1 cellular context compared by ENCODE assay signal in the genomic region with DNA sequence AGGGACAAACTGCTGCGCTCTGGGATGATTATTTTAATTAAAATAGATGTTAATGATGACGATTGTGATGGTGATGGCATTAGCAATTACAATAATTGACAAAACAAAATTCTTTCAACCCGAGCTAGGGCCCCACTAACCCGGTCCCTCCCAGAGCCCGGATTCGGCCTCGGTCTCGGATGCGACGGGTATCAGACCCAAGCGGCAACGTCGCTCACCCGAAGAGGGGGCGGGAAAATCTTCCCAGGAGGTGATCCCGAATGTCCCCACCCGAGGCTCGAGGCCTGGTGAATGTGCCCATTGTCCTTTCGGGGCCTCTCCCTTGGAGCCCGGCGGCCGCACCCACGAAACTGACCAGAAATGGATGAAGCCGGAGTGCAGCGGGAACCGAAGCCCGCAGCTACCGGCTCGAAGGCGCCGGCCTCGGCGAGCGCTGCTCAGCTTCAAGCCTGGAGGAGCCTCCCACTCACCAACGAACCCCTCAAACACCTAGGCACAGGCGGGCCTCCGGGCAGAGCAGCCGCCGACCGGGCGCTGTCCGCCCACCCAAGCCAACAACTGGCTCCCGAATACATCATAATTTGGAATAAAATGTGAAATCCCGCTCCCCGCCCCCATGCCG.
TF ChIP-seq lines count a peak whose summit lies in the region.

No MANE protein-coding gene starts in this region.

TF ChIP-seq in K562, 482 proteins besides CTCF, POLR2A, EP300 and RAD21 (continued from another document and continues in another):
- TF ChIP-seq, protein P1, sequence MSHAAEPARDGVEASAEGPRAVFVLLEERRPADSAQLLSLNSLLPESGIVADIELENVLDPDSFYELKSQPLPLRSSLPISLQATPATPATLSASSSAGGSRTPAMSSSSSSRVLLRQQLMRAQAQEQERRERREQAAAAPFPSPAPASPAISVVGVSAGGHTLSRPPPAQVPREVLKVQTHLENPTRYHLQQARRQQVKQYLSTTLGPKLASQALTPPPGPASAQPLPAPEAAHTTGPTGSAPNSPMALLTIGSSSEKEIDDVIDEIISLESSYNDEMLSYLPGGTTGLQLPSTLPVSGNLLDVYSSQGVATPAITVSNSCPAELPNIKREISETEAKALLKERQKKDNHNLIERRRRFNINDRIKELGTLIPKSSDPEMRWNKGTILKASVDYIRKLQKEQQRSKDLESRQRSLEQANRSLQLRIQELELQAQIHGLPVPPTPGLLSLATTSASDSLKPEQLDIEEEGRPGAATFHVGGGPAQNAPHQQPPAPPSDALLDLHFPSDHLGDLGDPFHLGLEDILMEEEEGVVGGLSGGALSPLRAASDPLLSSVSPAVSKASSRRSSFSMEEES (CRISPR knock-in tag; IDR thresholded peaks at IDR 0.05) = no peak
- no peak for TF ChIP-seq POLR2H (tag; IDR thresholded peaks at IDR 0.05; ENCODE audit: low read depth)
- no peak for TF ChIP-seq KAT8 (IDR thresholded peaks at IDR 0.05; ENCODE audit: low read depth)
- TF ChIP-seq, protein P2, sequence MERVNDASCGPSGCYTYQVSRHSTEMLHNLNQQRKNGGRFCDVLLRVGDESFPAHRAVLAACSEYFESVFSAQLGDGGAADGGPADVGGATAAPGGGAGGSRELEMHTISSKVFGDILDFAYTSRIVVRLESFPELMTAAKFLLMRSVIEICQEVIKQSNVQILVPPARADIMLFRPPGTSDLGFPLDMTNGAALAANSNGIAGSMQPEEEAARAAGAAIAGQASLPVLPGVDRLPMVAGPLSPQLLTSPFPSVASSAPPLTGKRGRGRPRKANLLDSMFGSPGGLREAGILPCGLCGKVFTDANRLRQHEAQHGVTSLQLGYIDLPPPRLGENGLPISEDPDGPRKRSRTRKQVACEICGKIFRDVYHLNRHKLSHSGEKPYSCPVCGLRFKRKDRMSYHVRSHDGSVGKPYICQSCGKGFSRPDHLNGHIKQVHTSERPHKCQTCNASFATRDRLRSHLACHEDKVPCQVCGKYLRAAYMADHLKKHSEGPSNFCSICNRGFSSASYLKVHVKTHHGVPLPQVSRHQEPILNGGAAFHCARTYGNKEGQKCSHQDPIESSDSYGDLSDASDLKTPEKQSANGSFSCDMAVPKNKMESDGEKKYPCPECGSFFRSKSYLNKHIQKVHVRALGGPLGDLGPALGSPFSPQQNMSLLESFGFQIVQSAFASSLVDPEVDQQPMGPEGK (CRISPR knock-in tag; IDR thresholded peaks at IDR 0.05; ENCODE audit: borderline replicate concordance) = no peak
- peak in 1 of 2 experiments; percentile 63; a peak in 1 of 4 replicates for TF ChIP-seq TEAD1 (CRISPR knock-in tag; IDR thresholded peaks at IDR 0.05)
- TF ChIP-seq ZBTB7A (IDR thresholded peaks at IDR 0.05; ENCODE audit: borderline replicate concordance, control insufficient read depth, low read depth, low read length) = peak; percentile 62; the same call in 1 of the 2 replicates
- 0 out of 2 replicates have a peak, but pooled peaks have one; percentile 34 for TF ChIP-seq ZNF431 (CRISPR knock-in tag; IDR thresholded peaks at IDR 0.05)
- peak; percentile 59; the same call in 1 of the 2 replicates for TF ChIP-seq ETV5 (CRISPR knock-in tag; IDR thresholded peaks at IDR 0.05; ENCODE audit: low read depth)
- no peak for TF ChIP-seq HNRNPK (IDR thresholded peaks at IDR 0.05; ENCODE audit: low read depth, low read length, poor library complexity, severe bottlenecking)
- TF ChIP-seq PHB (CRISPR knock-in tag; IDR thresholded peaks at IDR 0.05) = peak; percentile 7; the same call in 1 of the 2 replicates
- no peak for TF ChIP-seq GATAD2B (IDR thresholded peaks at IDR 0.05; ENCODE audit: borderline replicate concordance)
- TF ChIP-seq POU5F1 (IDR thresholded peaks at IDR 0.05; ENCODE audit: borderline replicate concordance, low read depth, low read length, partially characterized antibody) = no peak
- TF ChIP-seq MTF1 (CRISPR knock-in tag; IDR thresholded peaks at IDR 0.05; ENCODE audit: borderline replicate concordance) = no peak
- no peak for TF ChIP-seq CBX2 (IDR thresholded peaks at IDR 0.05; ENCODE audit: insufficient read depth, low read length, poor library complexity, severe bottlenecking)
- TF ChIP-seq SREBF1 (IDR thresholded peaks at IDR 0.05; ENCODE audit: borderline replicate concordance, low read depth, low read length) = no peak
- TF ChIP-seq FIP1L1 (IDR thresholded peaks at IDR 0.05; ENCODE audit: low read depth, low read length, poor library complexity, severe bottlenecking) = no peak
- TF ChIP-seq RBM22 (IDR thresholded peaks at IDR 0.05; ENCODE audit: low read depth, low read length, poor library complexity, severe bottlenecking) = peak; percentile 69
- TF ChIP-seq, protein P3, sequence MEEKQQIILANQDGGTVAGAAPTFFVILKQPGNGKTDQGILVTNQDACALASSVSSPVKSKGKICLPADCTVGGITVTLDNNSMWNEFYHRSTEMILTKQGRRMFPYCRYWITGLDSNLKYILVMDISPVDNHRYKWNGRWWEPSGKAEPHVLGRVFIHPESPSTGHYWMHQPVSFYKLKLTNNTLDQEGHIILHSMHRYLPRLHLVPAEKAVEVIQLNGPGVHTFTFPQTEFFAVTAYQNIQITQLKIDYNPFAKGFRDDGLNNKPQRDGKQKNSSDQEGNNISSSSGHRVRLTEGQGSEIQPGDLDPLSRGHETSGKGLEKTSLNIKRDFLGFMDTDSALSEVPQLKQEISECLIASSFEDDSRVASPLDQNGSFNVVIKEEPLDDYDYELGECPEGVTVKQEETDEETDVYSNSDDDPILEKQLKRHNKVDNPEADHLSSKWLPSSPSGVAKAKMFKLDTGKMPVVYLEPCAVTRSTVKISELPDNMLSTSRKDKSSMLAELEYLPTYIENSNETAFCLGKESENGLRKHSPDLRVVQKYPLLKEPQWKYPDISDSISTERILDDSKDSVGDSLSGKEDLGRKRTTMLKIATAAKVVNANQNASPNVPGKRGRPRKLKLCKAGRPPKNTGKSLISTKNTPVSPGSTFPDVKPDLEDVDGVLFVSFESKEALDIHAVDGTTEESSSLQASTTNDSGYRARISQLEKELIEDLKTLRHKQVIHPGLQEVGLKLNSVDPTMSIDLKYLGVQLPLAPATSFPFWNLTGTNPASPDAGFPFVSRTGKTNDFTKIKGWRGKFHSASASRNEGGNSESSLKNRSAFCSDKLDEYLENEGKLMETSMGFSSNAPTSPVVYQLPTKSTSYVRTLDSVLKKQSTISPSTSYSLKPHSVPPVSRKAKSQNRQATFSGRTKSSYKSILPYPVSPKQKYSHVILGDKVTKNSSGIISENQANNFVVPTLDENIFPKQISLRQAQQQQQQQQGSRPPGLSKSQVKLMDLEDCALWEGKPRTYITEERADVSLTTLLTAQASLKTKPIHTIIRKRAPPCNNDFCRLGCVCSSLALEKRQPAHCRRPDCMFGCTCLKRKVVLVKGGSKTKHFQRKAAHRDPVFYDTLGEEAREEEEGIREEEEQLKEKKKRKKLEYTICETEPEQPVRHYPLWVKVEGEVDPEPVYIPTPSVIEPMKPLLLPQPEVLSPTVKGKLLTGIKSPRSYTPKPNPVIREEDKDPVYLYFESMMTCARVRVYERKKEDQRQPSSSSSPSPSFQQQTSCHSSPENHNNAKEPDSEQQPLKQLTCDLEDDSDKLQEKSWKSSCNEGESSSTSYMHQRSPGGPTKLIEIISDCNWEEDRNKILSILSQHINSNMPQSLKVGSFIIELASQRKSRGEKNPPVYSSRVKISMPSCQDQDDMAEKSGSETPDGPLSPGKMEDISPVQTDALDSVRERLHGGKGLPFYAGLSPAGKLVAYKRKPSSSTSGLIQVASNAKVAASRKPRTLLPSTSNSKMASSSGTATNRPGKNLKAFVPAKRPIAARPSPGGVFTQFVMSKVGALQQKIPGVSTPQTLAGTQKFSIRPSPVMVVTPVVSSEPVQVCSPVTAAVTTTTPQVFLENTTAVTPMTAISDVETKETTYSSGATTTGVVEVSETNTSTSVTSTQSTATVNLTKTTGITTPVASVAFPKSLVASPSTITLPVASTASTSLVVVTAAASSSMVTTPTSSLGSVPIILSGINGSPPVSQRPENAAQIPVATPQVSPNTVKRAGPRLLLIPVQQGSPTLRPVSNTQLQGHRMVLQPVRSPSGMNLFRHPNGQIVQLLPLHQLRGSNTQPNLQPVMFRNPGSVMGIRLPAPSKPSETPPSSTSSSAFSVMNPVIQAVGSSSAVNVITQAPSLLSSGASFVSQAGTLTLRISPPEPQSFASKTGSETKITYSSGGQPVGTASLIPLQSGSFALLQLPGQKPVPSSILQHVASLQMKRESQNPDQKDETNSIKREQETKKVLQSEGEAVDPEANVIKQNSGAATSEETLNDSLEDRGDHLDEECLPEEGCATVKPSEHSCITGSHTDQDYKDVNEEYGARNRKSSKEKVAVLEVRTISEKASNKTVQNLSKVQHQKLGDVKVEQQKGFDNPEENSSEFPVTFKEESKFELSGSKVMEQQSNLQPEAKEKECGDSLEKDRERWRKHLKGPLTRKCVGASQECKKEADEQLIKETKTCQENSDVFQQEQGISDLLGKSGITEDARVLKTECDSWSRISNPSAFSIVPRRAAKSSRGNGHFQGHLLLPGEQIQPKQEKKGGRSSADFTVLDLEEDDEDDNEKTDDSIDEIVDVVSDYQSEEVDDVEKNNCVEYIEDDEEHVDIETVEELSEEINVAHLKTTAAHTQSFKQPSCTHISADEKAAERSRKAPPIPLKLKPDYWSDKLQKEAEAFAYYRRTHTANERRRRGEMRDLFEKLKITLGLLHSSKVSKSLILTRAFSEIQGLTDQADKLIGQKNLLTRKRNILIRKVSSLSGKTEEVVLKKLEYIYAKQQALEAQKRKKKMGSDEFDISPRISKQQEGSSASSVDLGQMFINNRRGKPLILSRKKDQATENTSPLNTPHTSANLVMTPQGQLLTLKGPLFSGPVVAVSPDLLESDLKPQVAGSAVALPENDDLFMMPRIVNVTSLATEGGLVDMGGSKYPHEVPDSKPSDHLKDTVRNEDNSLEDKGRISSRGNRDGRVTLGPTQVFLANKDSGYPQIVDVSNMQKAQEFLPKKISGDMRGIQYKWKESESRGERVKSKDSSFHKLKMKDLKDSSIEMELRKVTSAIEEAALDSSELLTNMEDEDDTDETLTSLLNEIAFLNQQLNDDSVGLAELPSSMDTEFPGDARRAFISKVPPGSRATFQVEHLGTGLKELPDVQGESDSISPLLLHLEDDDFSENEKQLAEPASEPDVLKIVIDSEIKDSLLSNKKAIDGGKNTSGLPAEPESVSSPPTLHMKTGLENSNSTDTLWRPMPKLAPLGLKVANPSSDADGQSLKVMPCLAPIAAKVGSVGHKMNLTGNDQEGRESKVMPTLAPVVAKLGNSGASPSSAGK (IDR thresholded peaks at IDR 0.05) = peak; percentile 48; the same call in 1 of the 2 replicates
- TF ChIP-seq, protein P4, sequence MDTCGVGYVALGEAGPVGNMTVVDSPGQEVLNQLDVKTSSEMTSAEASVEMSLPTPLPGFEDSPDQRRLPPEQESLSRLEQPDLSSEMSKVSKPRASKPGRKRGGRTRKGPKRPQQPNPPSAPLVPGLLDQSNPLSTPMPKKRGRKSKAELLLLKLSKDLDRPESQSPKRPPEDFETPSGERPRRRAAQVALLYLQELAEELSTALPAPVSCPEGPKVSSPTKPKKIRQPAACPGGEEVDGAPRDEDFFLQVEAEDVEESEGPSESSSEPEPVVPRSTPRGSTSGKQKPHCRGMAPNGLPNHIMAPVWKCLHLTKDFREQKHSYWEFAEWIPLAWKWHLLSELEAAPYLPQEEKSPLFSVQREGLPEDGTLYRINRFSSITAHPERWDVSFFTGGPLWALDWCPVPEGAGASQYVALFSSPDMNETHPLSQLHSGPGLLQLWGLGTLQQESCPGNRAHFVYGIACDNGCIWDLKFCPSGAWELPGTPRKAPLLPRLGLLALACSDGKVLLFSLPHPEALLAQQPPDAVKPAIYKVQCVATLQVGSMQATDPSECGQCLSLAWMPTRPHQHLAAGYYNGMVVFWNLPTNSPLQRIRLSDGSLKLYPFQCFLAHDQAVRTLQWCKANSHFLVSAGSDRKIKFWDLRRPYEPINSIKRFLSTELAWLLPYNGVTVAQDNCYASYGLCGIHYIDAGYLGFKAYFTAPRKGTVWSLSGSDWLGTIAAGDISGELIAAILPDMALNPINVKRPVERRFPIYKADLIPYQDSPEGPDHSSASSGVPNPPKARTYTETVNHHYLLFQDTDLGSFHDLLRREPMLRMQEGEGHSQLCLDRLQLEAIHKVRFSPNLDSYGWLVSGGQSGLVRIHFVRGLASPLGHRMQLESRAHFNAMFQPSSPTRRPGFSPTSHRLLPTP (IDR thresholded peaks at IDR 0.05; ENCODE audit: borderline replicate concordance, extremely low read depth, insufficient read length) = no peak
- TF ChIP-seq KLF6 (CRISPR knock-in tag; IDR thresholded peaks at IDR 0.05; ENCODE audit: borderline replicate concordance) = no peak
- no peak for TF ChIP-seq CBX1 (IDR thresholded peaks at IDR 0.05; ENCODE audit: low read depth)
- no peak for TF ChIP-seq SMARCB1 (IDR thresholded peaks at IDR 0.05; ENCODE audit: insufficient read length, low read depth)
- TF ChIP-seq ZZZ3 (IDR thresholded peaks at IDR 0.05) = no peak
- TF ChIP-seq BCOR (IDR thresholded peaks at IDR 0.05) = no peak
- no peak for TF ChIP-seq NR1H2 (CRISPR knock-in tag; IDR thresholded peaks at IDR 0.05)
- peak; percentile 50; the same call in 1 of the 2 replicates for TF ChIP-seq EGR1 (conservative IDR thresholded peaks at IDR 0.05)
- TF ChIP-seq, protein P5, sequence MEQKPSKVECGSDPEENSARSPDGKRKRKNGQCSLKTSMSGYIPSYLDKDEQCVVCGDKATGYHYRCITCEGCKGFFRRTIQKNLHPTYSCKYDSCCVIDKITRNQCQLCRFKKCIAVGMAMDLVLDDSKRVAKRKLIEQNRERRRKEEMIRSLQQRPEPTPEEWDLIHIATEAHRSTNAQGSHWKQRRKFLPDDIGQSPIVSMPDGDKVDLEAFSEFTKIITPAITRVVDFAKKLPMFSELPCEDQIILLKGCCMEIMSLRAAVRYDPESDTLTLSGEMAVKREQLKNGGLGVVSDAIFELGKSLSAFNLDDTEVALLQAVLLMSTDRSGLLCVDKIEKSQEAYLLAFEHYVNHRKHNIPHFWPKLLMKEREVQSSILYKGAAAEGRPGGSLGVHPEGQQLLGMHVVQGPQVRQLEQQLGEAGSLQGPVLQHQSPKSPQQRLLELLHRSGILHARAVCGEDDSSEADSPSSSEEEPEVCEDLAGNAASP (IDR thresholded peaks at IDR 0.05) = no peak
- TF ChIP-seq RNF2 (IDR thresholded peaks at IDR 0.05) = no peak
- TF ChIP-seq, protein P6, sequence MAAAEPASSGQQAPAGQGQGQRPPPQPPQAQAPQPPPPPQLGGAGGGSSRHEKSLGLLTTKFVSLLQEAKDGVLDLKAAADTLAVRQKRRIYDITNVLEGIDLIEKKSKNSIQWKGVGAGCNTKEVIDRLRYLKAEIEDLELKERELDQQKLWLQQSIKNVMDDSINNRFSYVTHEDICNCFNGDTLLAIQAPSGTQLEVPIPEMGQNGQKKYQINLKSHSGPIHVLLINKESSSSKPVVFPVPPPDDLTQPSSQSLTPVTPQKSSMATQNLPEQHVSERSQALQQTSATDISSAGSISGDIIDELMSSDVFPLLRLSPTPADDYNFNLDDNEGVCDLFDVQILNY (CRISPR knock-in tag; IDR thresholded peaks at IDR 0.05) = no peak
- TF ChIP-seq KLF13 (tag; IDR thresholded peaks at IDR 0.05; ENCODE audit: borderline replicate concordance, low read depth) = 0 out of 2 replicates have a peak, but pooled peaks have one; percentile 14
- TF ChIP-seq, protein P7, sequence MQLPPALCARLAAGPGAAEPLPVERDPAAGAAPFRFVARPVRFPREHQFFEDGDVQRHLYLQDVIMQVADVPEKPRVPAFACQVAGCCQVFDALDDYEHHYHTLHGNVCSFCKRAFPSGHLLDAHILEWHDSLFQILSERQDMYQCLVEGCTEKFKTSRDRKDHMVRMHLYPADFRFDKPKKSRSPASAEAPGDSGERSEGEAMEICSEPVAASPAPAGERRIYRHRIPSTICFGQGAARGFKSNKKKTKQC (CRISPR knock-in tag; IDR thresholded peaks at IDR 0.05) = peak; percentile 20; the same call in 1 of the 2 replicates
- no peak for TF ChIP-seq ZNF699 (CRISPR knock-in tag; IDR thresholded peaks at IDR 0.05; ENCODE audit: insufficient replicate concordance)
- peak in 1 of 3 experiments; percentile 6 for TF ChIP-seq YY1 (IDR thresholded peaks at IDR 0.05; ENCODE audit: borderline replicate concordance in 1 of 3, control insufficient read depth in 1 of 3, extremely low read depth in 1 of 3, insufficient read depth in 3 of 3, insufficient read length in 1 of 3, insufficient replicate concordance in 2 of 3, low read depth in 1 of 3, low read length in 2 of 3)
- peak; percentile 62 for TF ChIP-seq HMGN3 (IDR thresholded peaks at IDR 0.05; ENCODE audit: borderline replicate concordance, extremely low read depth, insufficient read length, low read depth, low read length)
